In the genomic region with DNA sequence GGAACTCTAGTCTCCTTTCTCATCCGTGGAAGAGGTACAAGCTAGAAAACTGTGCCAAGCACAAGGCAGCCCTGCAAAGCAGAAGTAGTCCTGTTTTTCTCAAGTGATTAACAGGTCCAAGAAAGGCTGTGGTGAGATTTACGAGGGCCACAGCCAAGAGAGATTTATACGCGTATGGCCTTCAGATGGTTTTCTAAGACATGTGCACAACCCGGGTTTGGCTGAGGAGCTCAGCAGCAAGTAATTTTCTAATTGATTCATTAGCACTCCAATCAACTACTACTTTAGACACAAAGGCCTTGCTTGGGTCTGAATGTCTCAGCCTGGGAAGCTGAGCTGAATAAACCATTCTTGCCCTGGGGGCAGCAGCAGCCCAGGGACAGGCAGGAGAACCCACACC, we compare ENCODE assay signal across 18 cellular contexts. TPM values are rescaled to one million over a fixed set of nuclear protein-coding genes. Genes with fewer than 3 reads are reported as not detected.
DNase-seq lines count a peak whose midpoint lies in the region; ATAC-seq and TF ChIP-seq lines count a peak whose summit lies in the region.
"Had no signal": no experiment of that assay in that cellular context is flagged by ENCODE, and none has a peak within 500 bp of the region (broad histone marks: within the 10 kb centered on the region; RNA-seq: fewer than 3 reads in every experiment).

No MANE protein-coding gene starts in this region.

- 35 to 47% methylated on average over 3 to 5 of the region's 5 CpGs for WGBS in gastroesophageal sphincter (ENCODE audit: low coverage in 1 of 2), 2 donors

- H3K4me1 ChIP-seq in gastroesophageal sphincter, result peaks cover 0 to 64% (median 13%) of the 10 kb centered on the region in 3 donors
- peaks cover 0 to 17% of the 10 kb centered on the region in 2 donors for H3K4me1 ChIP-seq in right atrium auricular region
- peaks cover 31% of the 10 kb centered on the region for H3K4me1 ChIP-seq in Caco-2

- H3K4me3 ChIP-seq in gastroesophageal sphincter (no peak overlapping the region), right atrium auricular region (no peak overlapping the region), Caco-2 (ENCODE audit: low read depth, low read length) (no peak overlapping the region)

- H3K4me1 Mint-ChIP-seq in stimulated activated effector memory CD8-positive, alpha-beta T cell treated with anti-CD3 and anti-CD28 coated beads, Interleukin-12 subunit alpha, Interleukin-12 subunit beta, amount 100 ng/mL, for 72 hours, result peaks cover 72% of the 10 kb centered on the region
- H3K4me1 Mint-ChIP-seq in Caco-2 (ENCODE audit: low read depth, unreplicated experiment), result no peaks in the 10 kb centered on the region

- CTCF ChIA-PET in Caco-2 (lab: Charles Lee), result no interaction called here

- no peaks in the 10 kb centered on the region for H3K9me3 Mint-ChIP-seq in stimulated activated effector memory CD8-positive, alpha-beta T cell treated with anti-CD3 and anti-CD28 coated beads, Interleukin-12 subunit alpha, Interleukin-12 subunit beta, amount 100 ng/mL, for 72 hours
- no peaks in the 10 kb centered on the region for H3K9me3 Mint-ChIP-seq in Caco-2 (ENCODE audit: unreplicated experiment)
- H3K9me3 Mint-ChIP-seq: activated naive CD4-positive, alpha-beta T cell treated with anti-CD3 and anti-CD28 coated beads, Interleukin-2, amount 50 U/mL, for 72 hours; T-helper 2 cell treated with Interferon-gamma antibody and Interleukin-4, amounts not matched to agents 5 μg/mL and 100 μg/mL, for 36 hours had no signal

- ATAC-seq in gastroesophageal sphincter (peak; percentile 17), GM18867 (IDR thresholded peaks at IDR 0.05; ENCODE audit: unreplicated experiment) (no peak)
- ATAC-seq in stimulated activated effector memory CD8-positive, alpha-beta T cell treated with anti-CD3 and anti-CD28 coated beads, Interleukin-12 subunit alpha, Interleukin-12 subunit beta, amount 100 ng/mL, for 72 hours, result no peak
- ATAC-seq: activated naive CD4-positive, alpha-beta T cell treated with anti-CD3 and anti-CD28 coated beads, Interleukin-2, amount 50 U/mL, for 72 hours; left lobe of liver had no signal

- no peak overlapping the region for H3K4me3 Mint-ChIP-seq in stimulated activated effector memory CD8-positive, alpha-beta T cell treated with anti-CD3 and anti-CD28 coated beads, Interleukin-12 subunit alpha, Interleukin-12 subunit beta, amount 100 ng/mL, for 72 hours
- no peak overlapping the region for H3K4me3 Mint-ChIP-seq in Caco-2 (ENCODE audit: unreplicated experiment)
- H3K4me3 Mint-ChIP-seq: T-helper 2 cell treated with Interferon-gamma antibody and Interleukin-4, amounts not matched to agents 5 μg/mL and 100 μg/mL, for 36 hours had no signal

- H3K27ac ChIP-seq in gastroesophageal sphincter, result peak overlapping the region in 2 of 4 donors; percentile 55 to 59
- no peak overlapping the region for H3K27ac ChIP-seq in right atrium auricular region

- H3K27me3 ChIP-seq in gastroesophageal sphincter (no peaks in the 10 kb centered on the region), right atrium auricular region (no peaks in the 10 kb centered on the region), Caco-2 (replicated peaks; ENCODE audit: control insufficient read depth, insufficient read depth, low read length) (no peaks in the 10 kb centered on the region)

- H3K9me3 ChIP-seq in gastroesophageal sphincter (no peaks in the 10 kb centered on the region), right atrium auricular region (no peaks in the 10 kb centered on the region), Caco-2 (no peaks in the 10 kb centered on the region)

- BruUV-seq in Caco-2 (replicated peaks; lab: Mats Ljungman, UMichigan), result no TSS peak

- H3K36me3 ChIP-seq in gastroesophageal sphincter, result no peaks in the 10 kb centered on the region
- no peaks in the 10 kb centered on the region for H3K36me3 ChIP-seq in right atrium auricular region
- no peaks in the 10 kb centered on the region for H3K36me3 ChIP-seq in Caco-2 (ENCODE audit: control insufficient read depth, insufficient read depth, low read length)

- intact Hi-C loops in Caco-2 (cut with micrococcal nuclease; ENCODE audit: unreplicated experiment), result no loop called here

- POLR2A ChIA-PET in Caco-2 (lab: Charles Lee), result no interaction called here

- H3K36me3 Mint-ChIP-seq in stimulated activated effector memory CD8-positive, alpha-beta T cell treated with anti-CD3 and anti-CD28 coated beads, Interleukin-12 subunit alpha, Interleukin-12 subunit beta, amount 100 ng/mL, for 72 hours, result no peaks in the 10 kb centered on the region
- H3K36me3 Mint-ChIP-seq in Caco-2 (ENCODE audit: insufficient read depth, unreplicated experiment), result peaks cover 5% of the 10 kb centered on the region
- H3K36me3 Mint-ChIP-seq: activated naive CD4-positive, alpha-beta T cell treated with anti-CD3 and anti-CD28 coated beads, Interleukin-2, amount 50 U/mL, for 72 hours had no signal

- no peak for TF ChIP-seq POLR2A in gastroesophageal sphincter (IDR thresholded peaks at IDR 0.05)

- H3K27ac Mint-ChIP-seq in stimulated activated effector memory CD8-positive, alpha-beta T cell treated with anti-CD3 and anti-CD28 coated beads, Interleukin-12 subunit alpha, Interleukin-12 subunit beta, amount 100 ng/mL, for 72 hours, result peak overlapping the region; percentile 43
- H3K27ac Mint-ChIP-seq in Caco-2 (ENCODE audit: unreplicated experiment), result no peak overlapping the region
- H3K27ac Mint-ChIP-seq: T-helper 2 cell treated with Interferon-gamma antibody and Interleukin-4, amounts not matched to agents 5 μg/mL and 100 μg/mL, for 36 hours had no signal

- H3K27me3 Mint-ChIP-seq in Caco-2 (ENCODE audit: insufficient read depth, unreplicated experiment), result no peaks in the 10 kb centered on the region

- TF ChIP-seq EP300 in gastroesophageal sphincter (IDR thresholded peaks at IDR 0.05), result no peak

- TF ChIP-seq CTCF in gastroesophageal sphincter (IDR thresholded peaks at IDR 0.05) (no peak), right atrium auricular region (IDR thresholded peaks at IDR 0.05) (no peak), Caco-2 (IDR thresholded peaks at IDR 0.05; ENCODE audit: insufficient read depth in 1 of 2, low read depth in 1 of 2, low read length in 1 of 2, severe bottlenecking in 1 of 2, unreplicated experiment in 1 of 2) (no peak)

- DNase-seq in GF-D8 (lab: John Stamatoyannopoulos, UW) (peak; percentile 23), NOMO-1 treated with dmso at 0.1 percent for 144 hours (lab: John Stamatoyannopoulos, UW; ENCODE audit: unreplicated experiment) (peak; percentile 56), right atrium auricular region (ENCODE audit: low spot score) (no peak), cerebellar cortex (ENCODE audit: low spot score) (no peak), Caco-2 (no peak)
- no peak for DNase-seq in stimulated activated effector memory CD8-positive, alpha-beta T cell treated with anti-CD3 and anti-CD28 coated beads, Interleukin-12 subunit alpha, Interleukin-12 subunit beta, amount 100 ng/mL, for 72 hours (ENCODE audit: low spot score in 2 of 2)
- DNase-seq: activated CD4-positive, alpha-beta T cell treated with anti-CD3 and anti-CD28 coated beads for 48 hours; DMS53; NCI-H1092 treated with DMSO at 0.1 percent for 48 hours; NCI-H2171 treated with DMSO at 0.1 percent for 48 hours; SHP77 treated with DMSO at 0.1 percent for 48 hours; stimulated activated CD4-positive, alpha-beta T cell treated with anti-CD3 and anti-CD28 coated beads, Interleukin-12 subunit alpha, Interleukin-12 subunit beta, amount 100 ng/mL, for 4 hours; stimulated activated naive CD4-positive, alpha-beta T cell treated with Interleukin-2 at 50 U/mL for 16 hours had no signal

RNA-seq across cellular contexts. Expression of a gene that starts 55.8 kb away (rescaled TPM):
- 10 to 100 TPM; 40.8 to 46.7 (median 45.5) TPM for total RNA-seq in gastroesophageal sphincter
- total RNA-seq in right atrium auricular region, result 10 to 100 TPM; 15.2 to 16.6 TPM
- 40.6 and 42.1 TPM in 2 replicates for total RNA-seq in Caco-2 (2022)

Comparison
In these comparisons a context has a peak if more than half of its experiments do, and no peak if none do; other contexts are left out.
1. DNase-seq: peak in GF-D8 (single experiment) and NOMO-1 treated with dmso at 0.1 percent for 144 hours (single experiment); none in stimulated activated effector memory CD8-positive, alpha-beta T cell treated with anti-CD3 and anti-CD28 coated beads, Interleukin-12 subunit alpha, Interleukin-12 subunit beta, amount 100 ng/mL, for 72 hours (0 of 2), right atrium auricular region (single experiment), cerebellar cortex (single experiment) and Caco-2 (0 of 2).